ENCODE assay signal across 12 cellular contexts in the genomic region with DNA sequence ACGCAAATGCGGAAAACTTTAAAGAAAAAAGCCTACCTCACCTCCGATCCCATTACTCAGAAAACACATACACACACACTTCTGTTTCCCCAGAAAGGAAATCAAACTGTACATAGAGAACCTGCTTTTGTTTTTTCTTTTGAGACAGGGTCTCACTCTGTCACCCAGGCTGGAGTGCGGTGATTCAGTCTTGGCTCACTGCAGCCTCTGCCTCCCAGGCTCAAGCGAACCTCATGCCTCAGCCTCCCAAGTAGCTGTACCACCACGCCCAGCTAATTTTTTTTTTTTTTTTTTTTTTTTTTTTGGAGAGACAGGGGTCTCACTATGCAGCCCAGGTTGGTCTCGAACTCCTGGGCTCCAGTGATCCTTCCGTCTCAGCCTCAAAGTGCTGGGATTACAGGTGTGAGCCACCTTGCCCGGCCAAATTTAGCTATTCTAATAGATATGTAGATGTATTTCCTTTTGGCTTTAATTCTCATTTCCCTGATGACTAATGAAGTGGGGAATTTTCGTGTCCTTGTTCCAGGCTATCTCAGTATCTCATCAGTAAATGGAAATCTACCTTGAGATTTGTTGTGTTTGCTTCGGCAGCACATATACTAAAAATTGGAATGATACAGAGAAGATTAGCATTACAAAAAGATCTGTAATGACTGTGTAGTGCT. TPM values are rescaled to one million over a fixed set of nuclear protein-coding genes. Genes with fewer than 3 reads are reported as not detected.
DNase-seq lines count a peak whose midpoint lies in the region; ATAC-seq and TF ChIP-seq lines count a peak whose summit lies in the region.
"Had no signal": no experiment of that assay in that cellular context is flagged by ENCODE, and none has a peak within 500 bp of the region (broad histone marks: within the 10 kb centered on the region; RNA-seq: fewer than 3 reads in every experiment).

No MANE protein-coding gene starts in this region.

- H3K4me3 Mint-ChIP-seq in activated CD8-positive, alpha-beta memory T cell treated with anti-CD3 and anti-CD28 coated beads, Interleukin-2, amount 10 ng/mL, durations not matched to agents 7 days and 5 days: no peak overlapping the region

- H3K36me3 Mint-ChIP-seq in activated CD8-positive, alpha-beta memory T cell treated with anti-CD3 and anti-CD28 coated beads, Interleukin-2, amount 10 ng/mL, durations not matched to agents 7 days and 5 days: peaks cover 6% of the 10 kb centered on the region

- CTCF ChIA-PET in activated CD8-positive, alpha-beta memory T cell treated with anti-CD3 and anti-CD28 coated beads, Interleukin-2, amount 10 ng/mL, durations not matched to agents 7 days and 5 days (lab: Charles Lee): interaction anchor here (0.6 to 2.5 kb wide), 8 partner anchors 8 to 64 kb away, joined by 3 to 18 read pairs (median 4); no protein-coding TSS in a partner anchor

- TF ChIP-seq CTCF in choroid plexus epithelial cell (conservative IDR thresholded peaks at IDR 0.05; ENCODE audit: low read depth, low read length): no peak

- H3K27me3 Mint-ChIP-seq in activated CD8-positive, alpha-beta memory T cell treated with anti-CD3 and anti-CD28 coated beads, Interleukin-2, amount 10 ng/mL, durations not matched to agents 7 days and 5 days: no peaks in the 10 kb centered on the region

- H3K4me1 Mint-ChIP-seq in activated CD8-positive, alpha-beta memory T cell treated with anti-CD3 and anti-CD28 coated beads, Interleukin-2, amount 10 ng/mL, durations not matched to agents 7 days and 5 days: peaks cover 28% of the 10 kb centered on the region

- no peak overlapping the region for H3K27ac Mint-ChIP-seq in activated CD8-positive, alpha-beta memory T cell treated with anti-CD3 and anti-CD28 coated beads, Interleukin-2, amount 10 ng/mL, durations not matched to agents 7 days and 5 days

- no peak overlapping the region for H3K4me3 ChIP-seq in choroid plexus epithelial cell (ENCODE audit: low read depth, low read length)
- H3K4me3 ChIP-seq: coronary artery had no signal

- peaks cover 3% of the 10 kb centered on the region for H3K9me3 Mint-ChIP-seq in activated CD8-positive, alpha-beta memory T cell treated with anti-CD3 and anti-CD28 coated beads, Interleukin-2, amount 10 ng/mL, durations not matched to agents 7 days and 5 days (ENCODE audit: low read depth)

- DNase-seq in NCI-H2196 (lab: John Stamatoyannopoulos, UW; ENCODE audit: unreplicated experiment) (peak; percentile 20), NCI-H2196 treated with DMSO at 0.1 percent for 48 hours (lab: John Stamatoyannopoulos, UW; ENCODE audit: unreplicated experiment) (no peak), RPMI7951 (ENCODE audit: low read depth) (peak; percentile 59), choroid plexus epithelial cell (ENCODE audit: low read depth) (peak; percentile 25), renal cortical epithelial cell (ENCODE audit: low read depth) (peak; percentile 55), NCI-H1105 (lab: John Stamatoyannopoulos, UW) (no peak), hepatic stellate cell (ENCODE audit: low spot score) (no peak)
- no peak for DNase-seq in activated CD8-positive, alpha-beta memory T cell treated with anti-CD3 and anti-CD28 coated beads, Interleukin-2, amount 10 ng/mL, durations not matched to agents 7 days and 5 days
- DNase-seq: GOT3; hypothalamus; stimulated activated CD8-positive, alpha-beta memory T cell treated with anti-CD3 and anti-CD28 coated beads, Interleukin-4, amount 100 ng/mL, for 48 hours had no signal

- no peak for ATAC-seq in activated CD8-positive, alpha-beta memory T cell treated with anti-CD3 and anti-CD28 coated beads, Interleukin-2, amount 10 ng/mL, durations not matched to agents 7 days and 5 days

RNA-seq across cellular contexts. Expression of gene EEIG1, which starts 25.7 kb away (rescaled TPM):
- 2.8 and 5.4 TPM in 2 replicates for total RNA-seq in RPMI7951 (2014; rRNA removed; shearing (Covaris generic))
- 5.0 and 39.1 TPM in 2 replicates for total RNA-seq in renal cortical epithelial cell
- 100 to 1,000 TPM in 1 of 2 experiments, 10 to 100 TPM in 1; 60.8 to 116 TPM for total RNA-seq in activated CD8-positive, alpha-beta memory T cell treated with anti-CD3 and anti-CD28 coated beads, Interleukin-2, amount 10 ng/mL, durations not matched to agents 7 days and 5 days

Comparison
In these comparisons a context has a peak if more than half of its experiments do, and no peak if none do; other contexts are left out.
1. DNase-seq: peak in NCI-H2196 (single experiment), RPMI7951 (single experiment), choroid plexus epithelial cell (single experiment) and renal cortical epithelial cell (single experiment); none in NCI-H2196 treated with DMSO at 0.1 percent for 48 hours (single experiment), NCI-H1105 (single experiment), activated CD8-positive, alpha-beta memory T cell treated with anti-CD3 and anti-CD28 coated beads, Interleukin-2, amount 10 ng/mL, durations not matched to agents 7 days and 5 days (single experiment) and hepatic stellate cell (single experiment).